Comparison of ENCODE assay signal across 18 cellular contexts in the genomic region with DNA sequence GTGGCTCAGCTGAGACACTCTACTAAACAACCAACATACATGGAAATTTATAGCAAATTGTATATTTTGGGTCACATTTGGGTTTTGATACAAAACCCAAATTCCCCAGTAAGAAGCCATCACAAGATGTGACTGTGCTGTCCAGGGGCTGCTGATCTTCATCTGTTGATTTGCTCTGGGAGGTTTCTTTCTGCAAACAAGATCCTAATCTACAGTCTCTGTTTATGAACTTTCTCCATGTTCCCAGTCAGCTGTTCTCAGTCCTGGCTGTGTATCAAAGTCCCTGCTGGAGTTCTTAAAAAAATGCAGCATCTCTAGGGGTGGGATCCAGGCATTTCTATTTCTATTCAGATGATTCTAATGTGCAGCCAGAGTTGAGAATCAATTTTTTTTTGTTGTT.
DNase-seq lines count a peak whose midpoint lies in the region; ATAC-seq, FAIRE-seq and TF ChIP-seq lines count a peak whose summit lies in the region.
"Had no signal": no experiment of that assay in that cellular context is flagged by ENCODE, and none has a peak within 500 bp of the region (broad histone marks: within the 10 kb centered on the region; RNA-seq: fewer than 3 reads in every experiment).

No MANE protein-coding gene starts in this region.

- H2AK5ac ChIP-seq in mesenchymal stem cell (ENCODE audit: low read length, severe bottlenecking), result no peak overlapping the region

- H3K4me1 Mint-ChIP-seq in activated T-cell treated with anti-CD3 and anti-CD28 coated beads, Interleukin-2, amount 50 U/mL, for 72 hours (ENCODE audit: low read depth), result no peaks in the 10 kb centered on the region

- peaks cover 16% of the 10 kb centered on the region for H3K9me3 ChIP-seq in SJSA1 (replicated peaks)
- H3K9me3 ChIP-seq in mesenchymal stem cell (ENCODE audit: control insufficient read depth, low read length), result no peaks in the 10 kb centered on the region
- H3K9me3 ChIP-seq in testis, result no peaks in the 10 kb centered on the region

- no peak overlapping the region for H3K4me2 ChIP-seq in mesenchymal stem cell (ENCODE audit: low read length, poor library complexity, severe bottlenecking)

- H3K9ac ChIP-seq in mesenchymal stem cell (ENCODE audit: low read length), result no peak overlapping the region

- ATAC-seq in activated T-cell treated with anti-CD3 and anti-CD28 coated beads, Interleukin-2, amount 50 U/mL, for 72 hours (replicated peaks in 1 of 2), result no peak

- H3K4me3 Mint-ChIP-seq in activated T-cell treated with anti-CD3 and anti-CD28 coated beads, Interleukin-2, amount 50 U/mL, for 72 hours, result no peak overlapping the region

- H4K8ac ChIP-seq in mesenchymal stem cell (ENCODE audit: low read length), result no peak overlapping the region

- intact Hi-C loops in testis (cut with DNase I; ENCODE audit: low total_unique reads), result no loop called here

- no peak for TF ChIP-seq POLR2A in testis (IDR thresholded peaks at IDR 0.05)

- no peak overlapping the region for H2AFZ ChIP-seq in mesenchymal stem cell (ENCODE audit: low read depth, low read length)

- H3K4me1 ChIP-seq in SJSA1 (replicated peaks) (no peaks in the 10 kb centered on the region), mesenchymal stem cell (ENCODE audit: control insufficient read depth, insufficient read depth, low read depth, low read length) (no peaks in the 10 kb centered on the region), testis (no peaks in the 10 kb centered on the region)

- H3K27ac ChIP-seq in SJSA1 (no peak overlapping the region), mesenchymal stem cell (ENCODE audit: low read length, poor library complexity, severe bottlenecking) (no peak overlapping the region), testis (no peak overlapping the region), caudate nucleus (ENCODE audit: low read depth, low read length) (no peak overlapping the region)

- no peak overlapping the region for H3K23ac ChIP-seq in mesenchymal stem cell (ENCODE audit: low read length in 2 of 2)

- DNase-seq in SJSA1 (ENCODE audit: low read depth in 1 of 2, low spot score in 2 of 2) (peak; percentile 58 to 73), mesenchymal stem cell (peak; percentile 17), testis (peak; percentile 18), caudate nucleus (lab: John Stamatoyannopoulos, UW) (no peak), germinal center (ENCODE audit: low spot score) (no peak)
- no peak for DNase-seq in activated T-cell treated with anti-CD3 and anti-CD28 coated beads, Interleukin-2, amount 50 U/mL, for 72 hours
- DNase-seq: C1 segment of cervical spinal cord, GOT3, Kasumi-1, NCI-H1092 treated with DMSO at 0.1 percent for 48 hours, NCI-H2081 treated with DMSO at 0.1 percent for 48 hours, NCI-H510A, NCI-H774, OCI-M1, SHP77 had no signal

- no peaks in the 10 kb centered on the region for H3K27me3 Mint-ChIP-seq in activated T-cell treated with anti-CD3 and anti-CD28 coated beads, Interleukin-2, amount 50 U/mL, for 72 hours (ENCODE audit: low read depth)

- no peak overlapping the region for H2BK120ac ChIP-seq in mesenchymal stem cell (ENCODE audit: low read depth, low read length)

- H3K18ac ChIP-seq in mesenchymal stem cell (ENCODE audit: low read depth in 1 of 2, low read length in 2 of 2), result no peak overlapping the region

- H3K36me3 Mint-ChIP-seq in activated T-cell treated with anti-CD3 and anti-CD28 coated beads, Interleukin-2, amount 50 U/mL, for 72 hours (ENCODE audit: insufficient read depth in 2 of 2), result no peaks in the 10 kb centered on the region

- H3K9me3 Mint-ChIP-seq in activated T-cell treated with anti-CD3 and anti-CD28 coated beads, Interleukin-2, amount 50 U/mL, for 72 hours, result peaks cover 0 to 6% of the 10 kb centered on the region in 2 donors

- H3K27ac Mint-ChIP-seq in activated T-cell treated with anti-CD3 and anti-CD28 coated beads, Interleukin-2, amount 50 U/mL, for 72 hours, result no peak overlapping the region

- H3K36me3 ChIP-seq in SJSA1 (no peaks in the 10 kb centered on the region), mesenchymal stem cell (ENCODE audit: control insufficient read depth in 1 of 2, insufficient read depth in 2 of 2, low read depth in 1 of 2, low read length in 2 of 2) (no peaks in the 10 kb centered on the region), testis (ENCODE audit: low read depth, missing control alignments) (no peaks in the 10 kb centered on the region)

- no peaks in the 10 kb centered on the region for H3K79me1 ChIP-seq in mesenchymal stem cell (replicated peaks; ENCODE audit: low read length, poor library complexity, severe bottlenecking)

- H2BK12ac ChIP-seq in mesenchymal stem cell (ENCODE audit: low read length in 2 of 2), result no peak overlapping the region

- no peak overlapping the region for H4K91ac ChIP-seq in mesenchymal stem cell (ENCODE audit: low read length)

- H3K4ac ChIP-seq in mesenchymal stem cell (ENCODE audit: low read depth in 1 of 2, low read length in 2 of 2), result no peak overlapping the region

- peaks cover 79% of the 10 kb centered on the region for H3K27me3 ChIP-seq in SJSA1 (replicated peaks)
- no peaks in the 10 kb centered on the region for H3K27me3 ChIP-seq in mesenchymal stem cell (ENCODE audit: control insufficient read depth in 1 of 2, insufficient read depth in 1 of 2, low read length in 2 of 2)
- no peaks in the 10 kb centered on the region for H3K27me3 ChIP-seq in testis

- no peak for TF ChIP-seq CTCF in testis (IDR thresholded peaks at IDR 0.05)

- no peak overlapping the region for H3K14ac ChIP-seq in mesenchymal stem cell (ENCODE audit: low read length in 2 of 2)

- FAIRE-seq in endometrium (lab: Jason Lieb, UNC), result peak; percentile 71
- FAIRE-seq: D721Med, GM12892 had no signal

- H2BK5ac ChIP-seq in mesenchymal stem cell (ENCODE audit: low read depth, low read length, poor library complexity, severe bottlenecking), result no peak overlapping the region

- H3K4me3 ChIP-seq in SJSA1 (no peak overlapping the region), mesenchymal stem cell (ENCODE audit: insufficient read depth in 1 of 2, low read depth in 1 of 2, low read length in 2 of 2) (no peak overlapping the region), testis (no peak overlapping the region)

- H2BK15ac ChIP-seq in mesenchymal stem cell (ENCODE audit: low read depth, poor library complexity, severe bottlenecking), result no peak overlapping the region

Comparison
In these comparisons a context has a peak if more than half of its experiments do, and no peak if none do; other contexts are left out.
1. DNase-seq: peak in SJSA1 (2 of 2), mesenchymal stem cell (single experiment) and testis (single experiment); none in activated T-cell treated with anti-CD3 and anti-CD28 coated beads, Interleukin-2, amount 50 U/mL, for 72 hours (0 of 2), caudate nucleus (0 of 61) and germinal center (single experiment).